Comparison of ENCODE assay signal across 8 cellular contexts in the genomic region with DNA sequence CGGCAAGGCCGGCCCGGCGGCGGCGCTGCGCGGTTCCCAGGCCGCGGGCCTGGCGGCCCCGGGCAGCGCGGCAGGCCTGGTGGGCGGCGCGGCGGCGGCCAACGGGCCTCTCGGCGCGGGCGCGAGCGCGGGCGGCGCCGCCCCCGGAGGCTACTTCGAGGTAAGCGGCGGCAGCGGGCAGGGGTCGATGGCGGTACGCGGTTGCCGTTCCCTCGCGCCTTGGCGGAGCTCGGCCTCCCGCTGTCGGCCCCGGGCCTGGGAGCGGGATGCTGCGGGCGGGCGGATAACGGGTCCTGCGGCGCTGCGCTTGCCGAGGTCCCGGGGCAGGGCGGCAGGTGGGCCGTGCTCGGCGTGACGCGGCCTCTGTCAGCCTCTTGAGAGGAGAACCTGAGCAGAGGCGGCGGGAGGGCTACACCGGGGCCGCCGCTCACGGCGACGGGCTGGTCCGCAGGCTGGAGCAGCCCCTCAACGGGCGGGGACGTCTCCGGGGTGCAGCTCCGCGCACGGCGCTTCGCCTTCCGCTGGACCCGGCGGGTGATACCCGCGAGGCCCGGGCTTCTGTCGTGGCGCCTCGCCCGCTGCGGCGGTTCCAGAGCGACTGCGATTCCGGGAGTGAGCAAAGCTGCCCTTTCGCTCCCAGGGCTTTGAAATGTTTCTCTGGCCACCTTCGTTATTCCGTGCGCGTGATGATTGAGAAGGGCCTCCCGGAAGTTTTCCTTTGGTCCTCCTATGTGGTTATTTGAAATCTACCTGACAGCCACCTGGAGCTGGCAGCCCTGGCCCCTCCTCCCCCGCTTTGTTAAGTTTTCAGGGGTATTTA. TPM values are rescaled to one million over a fixed set of nuclear protein-coding genes. Genes with fewer than 3 reads are reported as not detected.
DNase-seq lines count a peak whose midpoint lies in the region; ATAC-seq, FAIRE-seq and TF ChIP-seq lines count a peak whose summit lies in the region.

No MANE protein-coding gene starts in this region.

- H3K27me3 ChIP-seq in small intestine (ENCODE audit: control insufficient read depth in 2 of 2, insufficient read depth in 2 of 2, low read length in 2 of 2) = no peaks in the 10 kb centered on the region

- TF ChIP-seq CTCF in astrocyte of the spinal cord (IDR thresholded peaks at IDR 0.05; ENCODE audit: low read depth, low read length) = no peak

- no peaks in the 10 kb centered on the region for H3K36me3 ChIP-seq in small intestine (ENCODE audit: control insufficient read depth in 2 of 2, insufficient read depth in 2 of 2, low read length in 2 of 2)

- in situ Hi-C loops in astrocyte of the spinal cord (cut with HindIII; ENCODE audit: low sequenced_read_pairs) = no loop called here

- H3K4me1 ChIP-seq in small intestine (ENCODE audit: control insufficient read depth in 2 of 2, insufficient read depth in 1 of 2, low read depth in 1 of 2, low read length in 1 of 2) = no peaks in the 10 kb centered on the region

- peak overlapping the region; percentile 71 for H3K4me3 ChIP-seq in astrocyte of the spinal cord (ENCODE audit: low read depth, low read length)
- peak overlapping the region; percentile 90 to 96 for H3K4me3 ChIP-seq in small intestine (ENCODE audit: low read depth in 1 of 2, low read length in 2 of 2)

- H3K9me3 ChIP-seq in small intestine (ENCODE audit: control insufficient read depth, low read depth) = no peaks in the 10 kb centered on the region

- WGBS in small intestine, 3 donors = 0% methylated on average over 52 to 103 of the region's 103 CpGs

- ATAC-seq in GM19324 (IDR thresholded peaks at IDR 0.05; ENCODE audit: low FRiP score, unreplicated experiment) (peak; percentile 30), HG03571 (IDR thresholded peaks at IDR 0.05; ENCODE audit: unreplicated experiment) (peak; percentile 29)

- H3K27ac ChIP-seq in small intestine (ENCODE audit: low read depth in 1 of 2, low read length in 1 of 2) = peak overlapping the region; percentile 92 to 94

- DNase-seq in AG20443 (ENCODE audit: low spot score) = peak; percentile 71
- peak; percentile 25 to 72 (median 50) for DNase-seq in T-helper 2 cell
- DNase-seq in astrocyte of the spinal cord (ENCODE audit: low read depth, low spot score) = peak; percentile 32
- peak; percentile 53 for DNase-seq in iPS-NIHi11 (ENCODE audit: low spot score)
- peak; percentile 67 for DNase-seq in small intestine
- DNase-seq in DMS114 treated with DMSO at 0.1 percent for 48 hours (lab: John Stamatoyannopoulos, UW; ENCODE audit: unreplicated experiment) = no peak

- FAIRE-seq in small intestine (lab: Jason Lieb, UNC) = no peak

RNA-seq across cellular contexts. Expression of gene FAM193A, which starts 0.8 kb away (rescaled TPM):
- polyA plus RNA-seq in small intestine = 10 to 100 TPM in 2 of 3 donors, 1 to 10 TPM in 1; 10.0 to 13.6 (median 12.1) TPM
